18 cellular contexts compared by ENCODE assay signal in genomic region chr2:57185568-57185967, GRCh38.
"Had no signal": no experiment of that assay in that cellular context is flagged by ENCODE, and none has a peak within 500 bp of the region (broad histone marks: within the 10 kb centered on the region; RNA-seq: fewer than 3 reads in every experiment).

No MANE protein-coding gene starts in this region.

- H3K27ac ChIP-seq: RWPE1, SJCRH30 had no signal

- H3K9me3 ChIP-seq: SJCRH30 had no signal

- DNase-seq: KBM-7, MM.1S, NCI-H1092 treated with DMSO at 0.1 percent for 48 hours, NCI-H1436, NCI-H187, NCI-H2029, NCI-H2081 treated with DMSO at 0.1 percent for 48 hours, NCI-H2171, NCI-H226, NCI-H446, NCI-H510A, NCI-H524 treated with DMSO at 0.1 percent for 48 hours, NCI-H69, NCI-H774, PC-3, SHP77 treated with DMSO at 0.1 percent for 48 hours, SJCRH30 had no signal

- H3K36me3 ChIP-seq: SJCRH30 had no signal

- H3K4me3 ChIP-seq: SJCRH30 had no signal
